1 cellular context compared by ENCODE assay signal in genomic region chr7:74253975-74254857, GRCh38.
TF ChIP-seq lines count a peak whose summit lies in the region.

Gene RFC2, minus strand, starts transcription at chr7:74254399. Its CDS starts 16 bp downstream, at chr7:74254383.

TF ChIP-seq in GM12878, 131 proteins besides CTCF, POLR2A, EP300 and RAD21 (continued from another document and continues in another):
- TF ChIP-seq CUX1 (IDR thresholded peaks at IDR 0.05; ENCODE audit: insufficient replicate concordance, low read depth, low read length) (no peak), NR2C1 (IDR thresholded peaks at IDR 0.05) (no peak), ZBTB4 (CRISPR knock-in tag; IDR thresholded peaks at IDR 0.05) (no peak), IRF5 (IDR thresholded peaks at IDR 0.05; ENCODE audit: borderline replicate concordance) (peak; percentile 34; the same call in 1 of the 2 replicates), CREB1 (IDR thresholded peaks at IDR 0.05; ENCODE audit: low read depth) (peak; percentile 92), EZH2 (IDR thresholded peaks at IDR 0.05; ENCODE audit: borderline replicate concordance, control insufficient read depth, low read depth, low read length) (no peak), BCL3 (IDR thresholded peaks at IDR 0.05; ENCODE audit: borderline replicate concordance, insufficient read depth, low read depth, low read length, poor library complexity, severe bottlenecking) (no peak), NFIC (IDR thresholded peaks at IDR 0.05; ENCODE audit: low read depth, low read length) (peak; percentile 2; the same call in 1 of the 2 replicates), CBX5 (IDR thresholded peaks at IDR 0.05; ENCODE audit: low read depth) (peak; percentile 17; the same call in 1 of the 2 replicates), NBN (IDR thresholded peaks at IDR 0.05) (peak; percentile 70), ZNF384 (IDR thresholded peaks at IDR 0.05; ENCODE audit: borderline replicate concordance, low read depth, low read length) (no peak), RELB (IDR thresholded peaks at IDR 0.05; ENCODE audit: low read depth) (peak; percentile 59), REST (IDR thresholded peaks at IDR 0.05; ENCODE audit: low read depth, low read length) (no peak), MXI1 (IDR thresholded peaks at IDR 0.05; ENCODE audit: low read depth, low read length) (peak; percentile 97), PRDM15 (CRISPR knock-in tag; IDR thresholded peaks at IDR 0.05) (no peak), RELA (IDR thresholded peaks at IDR 0.05; ENCODE audit: borderline replicate concordance, partially characterized antibody) (peak; percentile 66), SP1 (IDR thresholded peaks at IDR 0.05; ENCODE audit: low read depth, low read length) (peak; percentile 76), MYC (IDR thresholded peaks at IDR 0.05; ENCODE audit: insufficient read depth, insufficient read length, insufficient replicate concordance, low read length, severe bottlenecking) (peak; percentile 13), SRF (IDR thresholded peaks at IDR 0.05; ENCODE audit: low read depth in 2 of 2, low read length in 2 of 2) (0 out of 4 replicates have a peak, but pooled peaks of 1 of the 2 experiments have one; percentile 16), ASH2L (IDR thresholded peaks at IDR 0.05; ENCODE audit: borderline replicate concordance, low read depth) (peak; percentile 85; the same call in 1 of the 2 replicates), BHLHE40 (IDR thresholded peaks at IDR 0.05; ENCODE audit: borderline replicate concordance in 1 of 2, low read depth in 2 of 2, low read length in 1 of 2) (peak in 1 of 2 experiments; percentile 62; a peak in 3 of 4 replicates), GABPA (IDR thresholded peaks at IDR 0.05; ENCODE audit: low read depth) (peak; percentile 91), CBX3 (IDR thresholded peaks at IDR 0.05; ENCODE audit: borderline replicate concordance, low read depth) (no peak), POU2F2 (IDR thresholded peaks at IDR 0.05; ENCODE audit: borderline replicate concordance, low read depth, low read length) (peak; percentile 6; the same call in 1 of the 3 replicates), EED (IDR thresholded peaks at IDR 0.05; ENCODE audit: low read depth) (peak; percentile 93), GATAD2B (conservative IDR thresholded peaks at IDR 0.05; ENCODE audit: low read depth) (peak; percentile 91), ZNF274 (IDR thresholded peaks at IDR 0.05; ENCODE audit: insufficient read depth, insufficient read length) (no peak), ELK1 (IDR thresholded peaks at IDR 0.05; ENCODE audit: low read depth, low read length) (peak; percentile 90), BMI1 (IDR thresholded peaks at IDR 0.05; ENCODE audit: borderline replicate concordance) (peak; percentile 99), IKZF1 (conservative IDR thresholded peaks at IDR 0.05) (peak; percentile 98), CEBPB (IDR thresholded peaks at IDR 0.05; ENCODE audit: borderline replicate concordance in 1 of 2, low read depth in 2 of 2, low read length in 2 of 2) (no peak)
